ENCODE assay signal across 16 cellular contexts in genomic region chr19:10344780-10345179, GRCh38.
"Had no signal": no experiment of that assay in that cellular context is flagged by ENCODE, and none has a peak within 500 bp of the region (broad histone marks: within the 10 kb centered on the region; RNA-seq: fewer than 3 reads in every experiment).

No MANE protein-coding gene starts in this region.

- H3K9me3 ChIP-seq: left ventricle myocardium inferior had no signal

- H3K9me3 Mint-ChIP-seq: activated naive CD4-positive, alpha-beta T cell treated with anti-CD3 and anti-CD28 coated beads for 36 hours; activated naive CD8-positive, alpha-beta T cell treated with anti-CD3 and anti-CD28 coated beads, Interleukin-2, amount 50 U/mL, for 24 hours; activated T-helper 17 cell treated with anti-CD3 and anti-CD28 coated beads, Interleukin-2, amount 50 U/mL, for 72 hours; naive thymus-derived CD8-positive, alpha-beta T cell had no signal

- DNase-seq: activated CD4-positive, alpha-beta T cell treated with anti-CD3 and anti-CD28 coated beads, Interleukin-2, amount 50 U/mL, for 4 hours; activated naive CD4-positive, alpha-beta T cell treated with anti-CD3 and anti-CD28 coated beads for 36 hours; activated naive CD8-positive, alpha-beta T cell treated with anti-CD3 and anti-CD28 coated beads, Interleukin-2, amount 50 U/mL, for 24 hours; left ventricle myocardium inferior; naive thymus-derived CD8-positive, alpha-beta T cell; right cardiac atrium; small intestine; stimulated activated CD4-positive, alpha-beta T cell treated with anti-CD3 and anti-CD28 coated beads, Interleukin-4, amount 100 ng/mL, for 4 hours; stimulated activated CD8-positive, alpha-beta memory T cell treated with anti-CD3 and anti-CD28 coated beads, Interleukin-4, amount 100 ng/mL, for 48 hours; stimulated activated naive CD4-positive, alpha-beta T cell treated with Interleukin-2 at 50 U/mL for 16 hours; substantia nigra; T-helper 9 cell had no signal

- H3K79me2 ChIP-seq: hepatocyte had no signal

- H3K36me3 Mint-ChIP-seq: naive thymus-derived CD8-positive, alpha-beta T cell had no signal

- H3K27ac Mint-ChIP-seq: activated naive CD4-positive, alpha-beta T cell treated with anti-CD3 and anti-CD28 coated beads for 36 hours; activated naive CD8-positive, alpha-beta T cell treated with anti-CD3 and anti-CD28 coated beads, Interleukin-2, amount 50 U/mL, for 24 hours; activated T-helper 17 cell treated with anti-CD3 and anti-CD28 coated beads, Interleukin-2, amount 50 U/mL, for 72 hours; naive thymus-derived CD8-positive, alpha-beta T cell had no signal

- H3K27me3 Mint-ChIP-seq: activated naive CD8-positive, alpha-beta T cell treated with anti-CD3 and anti-CD28 coated beads, Interleukin-2, amount 50 U/mL, for 24 hours; activated T-helper 17 cell treated with anti-CD3 and anti-CD28 coated beads, Interleukin-2, amount 50 U/mL, for 72 hours; naive thymus-derived CD8-positive, alpha-beta T cell had no signal

- H3K4me3 Mint-ChIP-seq: activated naive CD4-positive, alpha-beta T cell treated with anti-CD3 and anti-CD28 coated beads for 36 hours; activated naive CD8-positive, alpha-beta T cell treated with anti-CD3 and anti-CD28 coated beads, Interleukin-2, amount 50 U/mL, for 24 hours; activated T-helper 17 cell treated with anti-CD3 and anti-CD28 coated beads, Interleukin-2, amount 50 U/mL, for 72 hours; naive thymus-derived CD8-positive, alpha-beta T cell had no signal

- H2AFZ ChIP-seq: hepatocyte had no signal

- H3K27ac ChIP-seq: cardiac muscle cell, hepatocyte, left ventricle myocardium inferior had no signal

- H3K36me3 ChIP-seq: cardiac muscle cell, left ventricle myocardium inferior had no signal

- ATAC-seq: activated CD4-positive, CD25-positive, alpha-beta regulatory T cell treated with anti-CD3 and anti-CD28 coated beads, Interleukin-2, amount 50 U/mL, for 24 hours; activated naive CD8-positive, alpha-beta T cell treated with anti-CD3 and anti-CD28 coated beads, Interleukin-2, amount 50 U/mL, for 24 hours; activated T-helper 17 cell treated with anti-CD3 and anti-CD28 coated beads, Interleukin-2, amount 50 U/mL, for 72 hours; naive thymus-derived CD8-positive, alpha-beta T cell; right cardiac atrium had no signal

- H3K4me3 ChIP-seq: cardiac muscle cell, hepatocyte, left ventricle myocardium inferior had no signal

- H3K27me3 ChIP-seq: cardiac muscle cell, hepatocyte had no signal

- H3K4me1 Mint-ChIP-seq: activated T-helper 17 cell treated with anti-CD3 and anti-CD28 coated beads, Interleukin-2, amount 50 U/mL, for 72 hours had no signal

- H3K4me2 ChIP-seq: hepatocyte had no signal
